ENCODE assay signal across 9 cellular contexts in genomic region chr2:235270951-235271350, GRCh38.
DNase-seq lines count a peak whose midpoint lies in the region; ATAC-seq, FAIRE-seq and TF ChIP-seq lines count a peak whose summit lies in the region.
"Had no signal": no experiment of that assay in that cellular context is flagged by ENCODE, and none has a peak within 500 bp of the region (broad histone marks: within the 10 kb centered on the region; RNA-seq: fewer than 3 reads in every experiment).

No MANE protein-coding gene starts in this region.

- no peaks in the 10 kb centered on the region for H3K79me2 ChIP-seq in K562 (ENCODE audit: control insufficient read depth, insufficient read depth, low read length)
- H3K79me2 ChIP-seq in osteoblast (ENCODE audit: insufficient read depth, low read length), result no peaks in the 10 kb centered on the region

- peak; percentile 93 for ATAC-seq in GM21515 (IDR thresholded peaks at IDR 0.05; ENCODE audit: unreplicated experiment)
- ATAC-seq in K562, result no peak
- ATAC-seq in body of pancreas, result no peak

- BruUV-seq in K562 (replicated peaks; lab: Mats Ljungman, UMichigan), result no TSS peak

- CTCF ChIA-PET in K562 (lab: Yijun Ruan, JAX; ENCODE audit: low intra/inter-chr PET ratio), result no interaction called here

- H4K20me1 ChIP-seq in K562 (replicated peaks; ENCODE audit: control insufficient read depth, insufficient read depth, low read length) (no peaks in the 10 kb centered on the region), osteoblast (ENCODE audit: insufficient read depth, low read length) (no peaks in the 10 kb centered on the region)

- H3K27me3 ChIP-seq in K562 (ENCODE audit: control insufficient read depth in 2 of 2, insufficient read depth in 2 of 2, low read length in 2 of 2) (peaks cover 0 to 15% of the 10 kb centered on the region in 2 experiments; a peak in 2 of 5 replicates), body of pancreas (no peaks in the 10 kb centered on the region), osteoblast (ENCODE audit: insufficient read depth, low read length) (no peaks in the 10 kb centered on the region)

- no peak overlapping the region for H3K9ac ChIP-seq in K562 (ENCODE audit: insufficient read depth in 1 of 2, low read depth in 2 of 2, low read length in 2 of 2)

- no peak for TF ChIP-seq RAD21 in K562 (CRISPR knock-in tag; conservative IDR thresholded peaks at IDR 0.05 in 1 of 2, IDR thresholded peaks at IDR 0.05 in 1 of 2)

- FAIRE-seq in K562 (lab: Jason Lieb, UNC), result no peak
- FAIRE-seq: H1 had no signal

- TF ChIP-seq CTCF in K562 (IDR thresholded peaks at IDR 0.05 in 2 of 3, conservative IDR thresholded peaks at IDR 0.05 in 1 of 3; ENCODE audit: insufficient read depth in 2 of 3, low read depth in 1 of 3, low read length in 3 of 3), result no peak
- no peak for TF ChIP-seq CTCF in body of pancreas (IDR thresholded peaks at IDR 0.05)
- no peak for TF ChIP-seq CTCF in osteoblast (IDR thresholded peaks at IDR 0.05; ENCODE audit: extremely low read depth, low read depth, low read length)

- no peaks in the 10 kb centered on the region for H3K9me3 ChIP-seq in K562 (replicated peaks; ENCODE audit: control insufficient read depth, insufficient read depth, low read depth, low read length)
- H3K9me3 ChIP-seq in body of pancreas, result no peaks in the 10 kb centered on the region
- H3K9me3 ChIP-seq in osteoblast (ENCODE audit: low read depth, low read length), result no peaks in the 10 kb centered on the region

- intact Hi-C loops in K562 (cut with micrococcal nuclease), result no loop called here
- intact Hi-C loops in body of pancreas (cut with DNase I), result no loop called here

- peak; percentile 81 for DNase-seq in GF-D8 (lab: John Stamatoyannopoulos, UW)
- DNase-seq in M059J (ENCODE audit: low read depth), result peak; percentile 91
- DNase-seq in K562 (ENCODE audit: extremely low read depth in 1 of 4, low spot score in 3 of 4), result peak in 1 of 4 experiments; percentile 3
- DNase-seq in DMS114 treated with DMSO at 0.1 percent for 48 hours (lab: John Stamatoyannopoulos, UW; ENCODE audit: unreplicated experiment), result no peak
- no peak for DNase-seq in body of pancreas
- DNase-seq in nucleus accumbens (lab: John Stamatoyannopoulos, UW), result no peak
- DNase-seq in osteoblast (ENCODE audit: insufficient read length, low spot score, missing footprints), result no peak

- in situ Hi-C loops in K562 (cut with MboI), result no loop called here

- H3K4me2 ChIP-seq in K562 (ENCODE audit: insufficient read depth, low read length) (no peak overlapping the region), osteoblast (ENCODE audit: insufficient read depth, low read length) (no peak overlapping the region)

- H3K27ac ChIP-seq in K562 (ENCODE audit: extremely low read depth, low read depth, low read length) (no peak overlapping the region), body of pancreas (no peak overlapping the region), osteoblast (ENCODE audit: low read depth, low read length) (no peak overlapping the region)

- no peak overlapping the region for H2AFZ ChIP-seq in K562 (ENCODE audit: low read depth, low read length)
- H2AFZ ChIP-seq in osteoblast (ENCODE audit: low read length), result no peak overlapping the region

- WGBS in K562 (ENCODE audit: insufficient coverage, low coverage, missing lambda C conversion rate), result 0% methylated on average over 3 of the region's 4 CpGs
- 52 to 64% methylated on average over 4 of the region's 4 CpGs for WGBS in body of pancreas, 2 donors

- H3K4me1 ChIP-seq in K562 (replicated peaks in 1 of 2; ENCODE audit: control insufficient read depth in 2 of 2, insufficient read depth in 2 of 2, low read length in 2 of 2) (no peaks in the 10 kb centered on the region), body of pancreas (no peaks in the 10 kb centered on the region), osteoblast (ENCODE audit: insufficient read depth, low read length) (peaks cover 36% of the 10 kb centered on the region)

- H3K36me3 ChIP-seq in K562 (ENCODE audit: control insufficient read depth, insufficient read depth, low read length), result no peaks in the 10 kb centered on the region
- no peaks in the 10 kb centered on the region for H3K36me3 ChIP-seq in body of pancreas (replicated peaks in 1 of 2; ENCODE audit: insufficient read depth in 1 of 2, low read depth in 2 of 2)
- H3K36me3 ChIP-seq in osteoblast (ENCODE audit: insufficient read depth, low read length), result no peaks in the 10 kb centered on the region

- no peak overlapping the region for H3K4me3 ChIP-seq in K562
- no peak overlapping the region for H3K4me3 ChIP-seq in body of pancreas
- no peak overlapping the region for H3K4me3 ChIP-seq in osteoblast (ENCODE audit: insufficient read depth, low read length)

- no peak for TF ChIP-seq EP300 in K562 (IDR thresholded peaks at IDR 0.05; ENCODE audit: low read length)

- TF ChIP-seq POLR2A in K562 (conservative IDR thresholded peaks at IDR 0.05) (no peak), body of pancreas (IDR thresholded peaks at IDR 0.05) (no peak)

- H3K9me1 ChIP-seq in K562 (ENCODE audit: control insufficient read depth, insufficient read depth, low read length), result no peaks in the 10 kb centered on the region

- POLR2A ChIA-PET in K562 (lab: Yijun Ruan, JAX), result no interaction called here

TF ChIP-seq in K562, 482 proteins besides CTCF, POLR2A, EP300 and RAD21 (continues in another document):
- TF ChIP-seq TEAD4 (IDR thresholded peaks at IDR 0.05; ENCODE audit: low read length), result peak; percentile 75; the same call in 1 of the 2 replicates
- no peak for TF ChIP-seq TEAD4 (CRISPR knock-in tag; IDR thresholded peaks at IDR 0.05; ENCODE audit: borderline replicate concordance)
- TF ChIP-seq, protein P1, sequence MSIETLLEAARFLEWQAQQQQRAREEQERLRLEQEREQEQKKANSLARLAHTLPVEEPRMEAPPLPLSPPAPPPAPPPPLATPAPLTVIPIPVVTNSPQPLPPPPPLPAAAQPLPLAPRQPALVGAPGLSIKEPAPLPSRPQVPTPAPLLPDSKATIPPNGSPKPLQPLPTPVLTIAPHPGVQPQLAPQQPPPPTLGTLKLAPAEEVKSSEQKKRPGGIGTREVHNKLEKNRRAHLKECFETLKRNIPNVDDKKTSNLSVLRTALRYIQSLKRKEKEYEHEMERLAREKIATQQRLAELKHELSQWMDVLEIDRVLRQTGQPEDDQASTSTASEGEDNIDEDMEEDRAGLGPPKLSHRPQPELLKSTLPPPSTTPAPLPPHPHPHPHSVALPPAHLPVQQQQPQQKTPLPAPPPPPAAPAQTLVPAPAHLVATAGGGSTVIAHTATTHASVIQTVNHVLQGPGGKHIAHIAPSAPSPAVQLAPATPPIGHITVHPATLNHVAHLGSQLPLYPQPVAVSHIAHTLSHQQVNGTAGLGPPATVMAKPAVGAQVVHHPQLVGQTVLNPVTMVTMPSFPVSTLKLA (conservative IDR thresholded peaks at IDR 0.05), result no peak
- no peak for TF ChIP-seq SRF (CRISPR knock-in tag; IDR thresholded peaks at IDR 0.05)
- peak; percentile 51 for TF ChIP-seq CBFA2T3 (IDR thresholded peaks at IDR 0.05)
- 0 out of 4 replicates have a peak, but pooled peaks of 1 of the 2 experiments have one; percentile 22 for TF ChIP-seq RCOR1 (IDR thresholded peaks at IDR 0.05; ENCODE audit: borderline replicate concordance in 1 of 2, low read depth in 2 of 2, low read length in 2 of 2)
- no peak for TF ChIP-seq ZNF280B (CRISPR knock-in tag; IDR thresholded peaks at IDR 0.05)
- TF ChIP-seq KDM1A (IDR thresholded peaks at IDR 0.05), result peak; percentile 59 to 63; a peak in 3 of 4 replicates
- TF ChIP-seq TCF3 (CRISPR knock-in tag; IDR thresholded peaks at IDR 0.05), result peak; percentile 43
- no peak for TF ChIP-seq ZNF436 (CRISPR knock-in tag; IDR thresholded peaks at IDR 0.05)
- TF ChIP-seq ZNF140 (CRISPR knock-in tag; IDR thresholded peaks at IDR 0.05), result no peak
- TF ChIP-seq, protein P2, sequence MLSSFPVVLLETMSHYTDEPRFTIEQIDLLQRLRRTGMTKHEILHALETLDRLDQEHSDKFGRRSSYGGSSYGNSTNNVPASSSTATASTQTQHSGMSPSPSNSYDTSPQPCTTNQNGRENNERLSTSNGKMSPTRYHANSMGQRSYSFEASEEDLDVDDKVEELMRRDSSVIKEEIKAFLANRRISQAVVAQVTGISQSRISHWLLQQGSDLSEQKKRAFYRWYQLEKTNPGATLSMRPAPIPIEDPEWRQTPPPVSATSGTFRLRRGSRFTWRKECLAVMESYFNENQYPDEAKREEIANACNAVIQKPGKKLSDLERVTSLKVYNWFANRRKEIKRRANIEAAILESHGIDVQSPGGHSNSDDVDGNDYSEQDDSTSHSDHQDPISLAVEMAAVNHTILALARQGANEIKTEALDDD (IDR thresholded peaks at IDR 0.05), result peak; percentile 61
- TF ChIP-seq FOSL1 (tag; conservative IDR thresholded peaks at IDR 0.05), result peak; percentile 77
- no peak for TF ChIP-seq CEBPG (CRISPR knock-in tag; IDR thresholded peaks at IDR 0.05)
- 0 out of 4 replicates have a peak, but pooled peaks of 1 of the 2 experiments have one; percentile 19 for TF ChIP-seq CEBPG (tag; conservative IDR thresholded peaks at IDR 0.05 in 1 of 2, IDR thresholded peaks at IDR 0.05 in 1 of 2)

Comparison
In these comparisons a context has a peak if more than half of its experiments do, and no peak if none do; other contexts are left out.
1. DNase-seq: peak in GF-D8 (single experiment) and M059J (single experiment); none in DMS114 treated with DMSO at 0.1 percent for 48 hours (single experiment), body of pancreas (0 of 4), nucleus accumbens (0 of 56) and osteoblast (single experiment).